9 cellular contexts compared by ENCODE assay signal in the genomic region with DNA sequence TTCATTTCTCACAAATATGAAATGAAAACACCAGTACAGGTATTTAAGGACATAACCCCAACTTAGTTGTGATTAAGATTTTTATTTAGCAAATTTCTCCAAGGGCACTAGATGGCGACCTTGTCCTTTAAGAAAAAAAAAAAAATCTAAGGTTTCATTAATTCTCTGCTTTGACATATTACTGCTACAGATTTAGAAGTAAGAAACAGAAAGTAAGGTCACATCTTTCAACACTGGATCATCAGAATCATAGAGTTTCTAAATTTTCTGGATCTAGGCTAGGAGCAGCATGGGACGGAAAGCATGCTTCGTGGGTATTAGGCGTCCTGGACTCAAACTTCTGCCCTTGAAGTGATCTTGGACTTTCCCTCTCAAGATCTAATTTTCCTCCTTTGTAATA.
DNase-seq lines count a peak whose midpoint lies in the region; ATAC-seq, FAIRE-seq and TF ChIP-seq lines count a peak whose summit lies in the region.
"Had no signal": no experiment of that assay in that cellular context is flagged by ENCODE, and none has a peak within 500 bp of the region (broad histone marks: within the 10 kb centered on the region; RNA-seq: fewer than 3 reads in every experiment).

No MANE protein-coding gene starts in this region.

- H3K9me3 Mint-ChIP-seq in neural crest cell: no peaks in the 10 kb centered on the region
- no peaks in the 10 kb centered on the region for H3K9me3 Mint-ChIP-seq in activated CD4-positive, alpha-beta memory T cell treated with anti-CD3 and anti-CD28 coated beads, Interleukin-2, amount 10 ng/mL, durations not matched to agents 7 days and 5 days

- no peaks in the 10 kb centered on the region for H3K27me3 ChIP-seq in colonic mucosa

- TF ChIP-seq EP300 in Ishikawa (IDR thresholded peaks at IDR 0.05; ENCODE audit: borderline replicate concordance): no peak

- no peak overlapping the region for H3K9ac ChIP-seq in colonic mucosa (ENCODE audit: low read depth in 2 of 2, low read length in 2 of 2)

- peak overlapping the region; percentile 41 for H3K27ac ChIP-seq in colonic mucosa

- TF ChIP-seq POLR2A in GM12892 (IDR thresholded peaks at IDR 0.05; ENCODE audit: low read depth, low read length): no peak

- no peaks in the 10 kb centered on the region for H3K4me1 ChIP-seq in colonic mucosa

- TF ChIP-seq RAD21 in Ishikawa (IDR thresholded peaks at IDR 0.05; ENCODE audit: low read depth): peak; percentile 24; the same call in 1 of the 2 replicates

- H3K4me3 Mint-ChIP-seq in neural crest cell: peak overlapping the region; percentile 50
- no peak overlapping the region for H3K4me3 Mint-ChIP-seq in activated CD4-positive, alpha-beta memory T cell treated with anti-CD3 and anti-CD28 coated beads, Interleukin-2, amount 10 ng/mL, durations not matched to agents 7 days and 5 days

- H3K36me3 ChIP-seq in colonic mucosa: no peaks in the 10 kb centered on the region

- TF ChIP-seq CTCF in colonic mucosa (IDR thresholded peaks at IDR 0.05) (peak; percentile 56), neural crest cell (conservative IDR thresholded peaks at IDR 0.05) (peak; percentile 65)

- H3K27ac Mint-ChIP-seq in neural crest cell (ENCODE audit: unreplicated experiment): no peak overlapping the region
- no peak overlapping the region for H3K27ac Mint-ChIP-seq in activated CD4-positive, alpha-beta memory T cell treated with anti-CD3 and anti-CD28 coated beads, Interleukin-2, amount 10 ng/mL, durations not matched to agents 7 days and 5 days

- CTCF ChIA-PET in activated CD4-positive, alpha-beta memory T cell treated with anti-CD3 and anti-CD28 coated beads, Interleukin-2, amount 10 ng/mL, durations not matched to agents 7 days and 5 days (lab: Charles Lee): no interaction called here

- DNase-seq in Caki2 (ENCODE audit: low read depth) (peak; percentile 29), colonic mucosa (no peak), neural crest cell (ENCODE audit: low read depth, low spot score) (no peak), GM12892 (ENCODE audit: insufficient read length) (no peak)
- no peak for DNase-seq in activated CD4-positive, alpha-beta memory T cell treated with anti-CD3 and anti-CD28 coated beads, Interleukin-2, amount 10 ng/mL, durations not matched to agents 7 days and 5 days
- no peak for DNase-seq in activated CD8-positive, alpha-beta memory T cell treated with anti-CD3 and anti-CD28 coated beads, Interleukin-2, amount 50 U/mL, for 48 hours
- DNase-seq: activated CD8-positive, alpha-beta memory T cell treated with anti-CD3 and anti-CD28 coated beads for 24 hours had no signal

- H3K36me3 Mint-ChIP-seq in neural crest cell (ENCODE audit: low read depth): no peaks in the 10 kb centered on the region
- no peaks in the 10 kb centered on the region for H3K36me3 Mint-ChIP-seq in activated CD4-positive, alpha-beta memory T cell treated with anti-CD3 and anti-CD28 coated beads, Interleukin-2, amount 10 ng/mL, durations not matched to agents 7 days and 5 days (ENCODE audit: low read depth)

- no peak for ATAC-seq in HG03521 (IDR thresholded peaks at IDR 0.05; ENCODE audit: unreplicated experiment)

- no peak overlapping the region for H3K4me3 ChIP-seq in colonic mucosa

- no peaks in the 10 kb centered on the region for H3K9me3 ChIP-seq in colonic mucosa

- FAIRE-seq in GM12892 (lab: Jason Lieb, UNC): no peak

- in situ Hi-C loops in Caki2 (cut with HindIII; ENCODE audit: low pct_unique_long_range_greater_than_20kb, low sequenced_read_pairs): no loop called here

- intact Hi-C loops in colonic mucosa (cut with DNase I): no loop called here

- peaks cover 59% of the 10 kb centered on the region for H3K27me3 Mint-ChIP-seq in neural crest cell (ENCODE audit: low read depth)
- peaks cover 39% of the 10 kb centered on the region for H3K27me3 Mint-ChIP-seq in activated CD4-positive, alpha-beta memory T cell treated with anti-CD3 and anti-CD28 coated beads, Interleukin-2, amount 10 ng/mL, durations not matched to agents 7 days and 5 days

- peaks cover 19% of the 10 kb centered on the region for H3K4me1 Mint-ChIP-seq in neural crest cell
- peaks cover 8% of the 10 kb centered on the region for H3K4me1 Mint-ChIP-seq in activated CD4-positive, alpha-beta memory T cell treated with anti-CD3 and anti-CD28 coated beads, Interleukin-2, amount 10 ng/mL, durations not matched to agents 7 days and 5 days

- POLR2A ChIA-PET in activated CD4-positive, alpha-beta memory T cell treated with anti-CD3 and anti-CD28 coated beads, Interleukin-2, amount 10 ng/mL, durations not matched to agents 7 days and 5 days (lab: Charles Lee): no interaction called here

TF ChIP-seq in Ishikawa, 13 proteins besides CTCF, POLR2A, EP300 and RAD21:
- TF ChIP-seq NFIC (IDR thresholded peaks at IDR 0.05): no peak
- no peak for TF ChIP-seq FOXM1 (IDR thresholded peaks at IDR 0.05; ENCODE audit: borderline replicate concordance, low read depth)
- TF ChIP-seq EGR1 (IDR thresholded peaks at IDR 0.05): no peak
- TF ChIP-seq ZBTB7A (IDR thresholded peaks at IDR 0.05; ENCODE audit: low read depth): no peak
